Comparison of ENCODE assay signal across 11 cellular contexts in genomic region chr19:1211494-1212234, GRCh38. TPM values are rescaled to one million over a fixed set of nuclear protein-coding genes. Genes with fewer than 3 reads are reported as not detected.
DNase-seq lines count a peak whose midpoint lies in the region; ATAC-seq and TF ChIP-seq lines count a peak whose summit lies in the region.
"Had no signal": no experiment of that assay in that cellular context is flagged by ENCODE, and none has a peak within 500 bp of the region (broad histone marks: within the 10 kb centered on the region; RNA-seq: fewer than 3 reads in every experiment).

No MANE protein-coding gene starts in this region.

- ATAC-seq in HG02623 (IDR thresholded peaks at IDR 0.05; ENCODE audit: unreplicated experiment), result no peak
- ATAC-seq: natural killer cell treated with Interleukin-12 subunit alpha and Interleukin-12 subunit beta and Interleukin-15 and Interleukin-18, amount 100 ng/mL, for 72 hours had no signal

- H3K27me3 Mint-ChIP-seq in activated T-cell treated with anti-CD3 and anti-CD28 coated beads, Interleukin-2, amount 50 U/mL, for 24 hours, result no peaks in the 10 kb centered on the region
- H3K27me3 Mint-ChIP-seq: natural killer cell treated with Interleukin-12 subunit alpha and Interleukin-12 subunit beta and Interleukin-15 and Interleukin-18, amount 100 ng/mL, for 72 hours had no signal

- no peaks in the 10 kb centered on the region for H3K9me3 Mint-ChIP-seq in activated T-cell treated with anti-CD3 and anti-CD28 coated beads, Interleukin-2, amount 50 U/mL, for 24 hours
- H3K9me3 Mint-ChIP-seq: natural killer cell treated with Interleukin-12 subunit alpha and Interleukin-12 subunit beta and Interleukin-15 and Interleukin-18, amount 100 ng/mL, for 72 hours had no signal

- TF ChIP-seq CTCF in breast epithelium (IDR thresholded peaks at IDR 0.05) (no peak), testis (IDR thresholded peaks at IDR 0.05) (no peak)

- DNase-seq in activated T-cell treated with anti-CD3 and anti-CD28 coated beads, Interleukin-2, amount 50 U/mL, for 24 hours, result no peak
- no peak for DNase-seq in activated T-cell treated with anti-CD3 and anti-CD28 coated beads for 4 hours
- DNase-seq in breast epithelium (ENCODE audit: low spot score in 2 of 2), result peak in 1 of 2 donors; percentile 81
- DNase-seq in left kidney (ENCODE audit: low read depth, low spot score), result peak; percentile 81
- peak; percentile 94 for DNase-seq in testis
- DNase-seq in LoVo (ENCODE audit: low spot score), result no peak
- no peak for DNase-seq in DMS114 treated with DMSO at 0.1 percent for 48 hours (lab: John Stamatoyannopoulos, UW; ENCODE audit: unreplicated experiment)
- DNase-seq: activated CD8-positive, alpha-beta memory T cell treated with anti-CD3 and anti-CD28 coated beads for 24 hours; NCI-H187 had no signal

- H3K27me3 ChIP-seq in breast epithelium (no peaks in the 10 kb centered on the region), testis (no peaks in the 10 kb centered on the region)

- H3K9me3 ChIP-seq in breast epithelium (no peaks in the 10 kb centered on the region), testis (no peaks in the 10 kb centered on the region)

- peaks cover 48% of the 10 kb centered on the region for H3K4me1 Mint-ChIP-seq in activated T-cell treated with anti-CD3 and anti-CD28 coated beads, Interleukin-2, amount 50 U/mL, for 24 hours (ENCODE audit: low read depth)

- intact Hi-C loops in breast epithelium (cut with DNase I; ENCODE audit: low total_unique reads), result loop anchor here (10.0 kb wide), 1 partner anchor 317 kb away; the partner anchor contains the start of genes MED16 and RNU6-9
- intact Hi-C loops in testis (cut with DNase I; ENCODE audit: low total_unique reads), result no loop called here

- peaks cover 64% of the 10 kb centered on the region for H3K36me3 Mint-ChIP-seq in activated T-cell treated with anti-CD3 and anti-CD28 coated beads, Interleukin-2, amount 50 U/mL, for 24 hours (ENCODE audit: low read depth)
- H3K36me3 Mint-ChIP-seq: natural killer cell treated with Interleukin-12 subunit alpha and Interleukin-12 subunit beta and Interleukin-15 and Interleukin-18, amount 100 ng/mL, for 72 hours had no signal

- 54% methylated on average over 27 to 33 of the region's 33 CpGs for WGBS in testis, 2 donors

- peak overlapping the region in 2 of 3 donors; percentile 28 to 54 for H3K4me3 ChIP-seq in breast epithelium
- H3K4me3 ChIP-seq in testis, result peak overlapping the region in 1 of 2 donors; percentile 24

- H3K27ac ChIP-seq in breast epithelium, result peak overlapping the region; percentile 75 to 88
- H3K27ac ChIP-seq in testis, result peak overlapping the region; percentile 51 to 83

- peaks cover 19 to 36% of the 10 kb centered on the region in 2 donors for H3K4me1 ChIP-seq in breast epithelium
- peaks cover 63% of the 10 kb centered on the region for H3K4me1 ChIP-seq in testis

- H3K36me3 ChIP-seq in breast epithelium (no peaks in the 10 kb centered on the region), testis (ENCODE audit: low read depth, missing control alignments) (no peaks in the 10 kb centered on the region)

- H3K27ac Mint-ChIP-seq in activated T-cell treated with anti-CD3 and anti-CD28 coated beads, Interleukin-2, amount 50 U/mL, for 24 hours, result peak overlapping the region; percentile 63
- H3K27ac Mint-ChIP-seq: natural killer cell treated with Interleukin-12 subunit alpha and Interleukin-12 subunit beta and Interleukin-15 and Interleukin-18, amount 100 ng/mL, for 72 hours had no signal

- H3K4me3 Mint-ChIP-seq in activated T-cell treated with anti-CD3 and anti-CD28 coated beads, Interleukin-2, amount 50 U/mL, for 24 hours, result no peak overlapping the region
- H3K4me3 Mint-ChIP-seq: natural killer cell treated with Interleukin-12 subunit alpha and Interleukin-12 subunit beta and Interleukin-15 and Interleukin-18, amount 100 ng/mL, for 72 hours had no signal

- TF ChIP-seq POLR2A in breast epithelium (IDR thresholded peaks at IDR 0.05), result no peak
- TF ChIP-seq POLR2A in testis (IDR thresholded peaks at IDR 0.05), result no peak

RNA-seq across cellular contexts. Expression of gene STK11, which starts 6.1 kb away (rescaled TPM):
- total RNA-seq in breast epithelium (10 to 100 TPM; 32.8 to 55.0 (median 52.1) TPM), testis (100 to 1,000 TPM; 194 to 209 TPM)
- polyA plus RNA-seq in testis (ENCODE audit: insufficient read depth, low read depth, low replicate concordance), result 197 TPM

RNA-seq across cellular contexts. Expression of gene CBARP, which starts 26.1 kb away (rescaled TPM):
- total RNA-seq in breast epithelium (1 to 10 TPM in 1 of 3 donors, under 1 TPM in 1, not detected in 1; 0.98 to 4.8 TPM), testis (1 to 10 TPM; 5.2 to 6.6 TPM)
- 1.5 TPM for polyA plus RNA-seq in testis (ENCODE audit: insufficient read depth, low read depth, low replicate concordance)

RNA-seq across cellular contexts. Expression of gene ATP5F1D, which starts 29.9 kb away (rescaled TPM):
- 10 to 100 TPM; 47.6 to 64.9 (median 61.3) TPM for total RNA-seq in breast epithelium
- total RNA-seq in testis, result 100 to 1,000 TPM; 104 to 166 TPM
- polyA plus RNA-seq in testis (ENCODE audit: insufficient read depth, low read depth, low replicate concordance), result 94.5 TPM

RNA-seq across cellular contexts. Expression of gene MIDN, which starts 36.7 kb away (rescaled TPM):
- total RNA-seq in breast epithelium, result 10 to 100 TPM; 13.8 to 28.5 (median 22.4) TPM
- 10 to 100 TPM; 38.2 to 42.4 TPM for total RNA-seq in testis
- polyA plus RNA-seq in testis (ENCODE audit: insufficient read depth, low read depth, low replicate concordance), result 30.3 TPM

RNA-seq across cellular contexts. Expression of gene SBNO2, which starts 37.6 kb away (rescaled TPM):
- total RNA-seq in breast epithelium (10 to 100 TPM; 15.4 to 63.3 (median 43.9) TPM), testis (10 to 100 TPM; 58.9 to 65.0 TPM)
- polyA plus RNA-seq in testis (ENCODE audit: insufficient read depth, low read depth, low replicate concordance), result 34.3 TPM

Comparison
In these comparisons a context has a peak if more than half of its experiments do, and no peak if none do; other contexts are left out.
1. DNase-seq: peak in left kidney (single experiment) and testis (single experiment); none in activated T-cell treated with anti-CD3 and anti-CD28 coated beads, Interleukin-2, amount 50 U/mL, for 24 hours (single experiment), activated T-cell treated with anti-CD3 and anti-CD28 coated beads for 4 hours (single experiment), LoVo (single experiment) and DMS114 treated with DMSO at 0.1 percent for 48 hours (single experiment).